9 cellular contexts compared by ENCODE assay signal in genomic region chr12:55899035-55899434, GRCh38. TPM values are rescaled to one million over a fixed set of nuclear protein-coding genes. Genes with fewer than 3 reads are reported as not detected.
DNase-seq lines count a peak whose midpoint lies in the region; ATAC-seq, FAIRE-seq and TF ChIP-seq lines count a peak whose summit lies in the region.
"Had no signal": no experiment of that assay in that cellular context is flagged by ENCODE, and none has a peak within 500 bp of the region (broad histone marks: within the 10 kb centered on the region; RNA-seq: fewer than 3 reads in every experiment).

No MANE protein-coding gene starts in this region.

- peaks cover 3% of the 10 kb centered on the region for H3K36me3 ChIP-seq in CD8-positive, alpha-beta memory T cell (ENCODE audit: insufficient read depth, low read length)
- H3K36me3 ChIP-seq in K562 (ENCODE audit: control insufficient read depth, insufficient read depth, low read length) (peaks cover 10% of the 10 kb centered on the region; the same call in 2 of the 3 replicates), skeletal muscle satellite cell (ENCODE audit: insufficient read depth, low read length) (peaks cover 18% of the 10 kb centered on the region), spleen (peaks cover 0 to 47% (median 28%) of the 10 kb centered on the region in 6 donors)

- no peaks in the 10 kb centered on the region for H3K9me3 Mint-ChIP-seq in CD8-positive, alpha-beta memory T cell
- no peaks in the 10 kb centered on the region for H3K9me3 Mint-ChIP-seq in WTC11
- H3K9me3 Mint-ChIP-seq: IgD-negative memory B cell had no signal

- H3K27ac Mint-ChIP-seq in CD8-positive, alpha-beta memory T cell: peak overlapping the region in 7 of 8 donors; percentile 4 to 76 (median 56)
- peak overlapping the region; percentile 5; the same call in 1 of the 2 replicates for H3K27ac Mint-ChIP-seq in WTC11

- H3K9ac ChIP-seq in K562 (ENCODE audit: insufficient read depth in 1 of 2, low read depth in 2 of 2, low read length in 2 of 2): no peak overlapping the region
- peak overlapping the region; percentile 1 for H3K9ac ChIP-seq in skeletal muscle satellite cell (ENCODE audit: low read depth, low read length)

- no peak for TF ChIP-seq EP300 in K562 (IDR thresholded peaks at IDR 0.05; ENCODE audit: low read length)

- POLR2A ChIA-PET in CD8-positive, alpha-beta memory T cell (lab: Charles Lee): interaction anchor here (0.7 kb wide), 1 partner anchor 48 kb away, joined by 9 read pairs; no protein-coding TSS in a partner anchor
- POLR2A ChIA-PET in WTC11 (lab: Charles Lee): no interaction called here
- POLR2A ChIA-PET in K562 (lab: Yijun Ruan, JAX): interaction anchor here (0.8 to 1.3 kb wide), 5 partner anchors 12 to 69 kb away, joined by 3 to 5 read pairs (median 4); partner anchors contain the start of gene DNAJC14

- no peaks in the 10 kb centered on the region for H3K27me3 Mint-ChIP-seq in CD8-positive, alpha-beta memory T cell
- H3K27me3 Mint-ChIP-seq in WTC11 (ENCODE audit: low read depth): no peaks in the 10 kb centered on the region
- H3K27me3 Mint-ChIP-seq: IgD-negative memory B cell had no signal

- FAIRE-seq in K562 (lab: Jason Lieb, UNC): peak; percentile 82

- H3K9me1 ChIP-seq in K562 (ENCODE audit: control insufficient read depth, insufficient read depth, low read length): no peaks in the 10 kb centered on the region

- WGBS in K562 (ENCODE audit: insufficient coverage, low coverage, missing lambda C conversion rate): 0% methylated on average over 2 of the region's 2 CpGs
- WGBS in spleen, 5 donors: 49 to 76% (median 71%) methylated on average over 2 of the region's 2 CpGs

- no peaks in the 10 kb centered on the region for H3K79me2 ChIP-seq in K562 (ENCODE audit: control insufficient read depth, insufficient read depth, low read length)

- H3K4me3 ChIP-seq in CD8-positive, alpha-beta memory T cell (ENCODE audit: low read length): peak overlapping the region; percentile 19
- H3K4me3 ChIP-seq in K562 (no peak overlapping the region), skeletal muscle satellite cell (ENCODE audit: low read length) (no peak overlapping the region), spleen (no peak overlapping the region)

- no peaks in the 10 kb centered on the region for H3K27me3 ChIP-seq in CD8-positive, alpha-beta memory T cell (ENCODE audit: insufficient read depth, low read length, poor library complexity, severe bottlenecking)
- no peaks in the 10 kb centered on the region for H3K27me3 ChIP-seq in K562 (ENCODE audit: control insufficient read depth in 2 of 2, insufficient read depth in 2 of 2, low read length in 2 of 2)
- no peaks in the 10 kb centered on the region for H3K27me3 ChIP-seq in skeletal muscle satellite cell (ENCODE audit: control insufficient read depth, insufficient read depth, low read length)
- H3K27me3 ChIP-seq in spleen (replicated peaks in 1 of 7): no peaks in the 10 kb centered on the region

- no peak for TF ChIP-seq RAD21 in K562 (CRISPR knock-in tag; conservative IDR thresholded peaks at IDR 0.05 in 1 of 2, IDR thresholded peaks at IDR 0.05 in 1 of 2)

- in situ Hi-C loops in K562 (cut with MboI): no loop called here

- H3K9me3 ChIP-seq in CD8-positive, alpha-beta memory T cell (ENCODE audit: low read length): no peaks in the 10 kb centered on the region
- H3K9me3 ChIP-seq in K562 (replicated peaks; ENCODE audit: control insufficient read depth, insufficient read depth, low read depth, low read length) (no peaks in the 10 kb centered on the region), skeletal muscle satellite cell (replicated peaks; ENCODE audit: low read length) (no peaks in the 10 kb centered on the region), spleen (no peaks in the 10 kb centered on the region)

- H3K4me2 ChIP-seq in K562 (ENCODE audit: insufficient read depth, low read length) (peak overlapping the region; percentile 17), skeletal muscle satellite cell (ENCODE audit: low read length) (no peak overlapping the region)

- no TSS peak for BruUV-seq in K562 (replicated peaks; lab: Mats Ljungman, UMichigan)

- ATAC-seq in WTC11 (no peak), K562 (peak; percentile 87), GM18511 (IDR thresholded peaks at IDR 0.05; ENCODE audit: unreplicated experiment) (no peak)

- peaks cover 7% of the 10 kb centered on the region for H3K4me1 ChIP-seq in CD8-positive, alpha-beta memory T cell (ENCODE audit: insufficient read depth, low read length)
- H3K4me1 ChIP-seq in K562 (replicated peaks in 1 of 2; ENCODE audit: control insufficient read depth in 2 of 2, insufficient read depth in 2 of 2, low read length in 2 of 2): peaks cover 2 to 5% of the 10 kb centered on the region in 2 experiments; a peak in 3 of 5 replicates
- H3K4me1 ChIP-seq in skeletal muscle satellite cell (ENCODE audit: control insufficient read depth, insufficient read depth, low read length): peaks cover 7% of the 10 kb centered on the region
- H3K4me1 ChIP-seq in spleen: peaks cover 0 to 6% (median 0%) of the 10 kb centered on the region in 6 donors

- H3K36me3 Mint-ChIP-seq in CD8-positive, alpha-beta memory T cell: peaks cover 0 to 25% (median 5%) of the 10 kb centered on the region in 3 donors
- peaks cover 21% of the 10 kb centered on the region for H3K36me3 Mint-ChIP-seq in WTC11

- intact Hi-C loops in K562 (cut with micrococcal nuclease) (no loop called here), spleen (cut with DNase I; ENCODE audit: low total_unique reads) (no loop called here)

- CTCF ChIA-PET in CD8-positive, alpha-beta memory T cell (lab: Charles Lee): interaction anchor here (1.7 kb wide), 1 partner anchor 41 kb away, joined by 5 read pairs; no protein-coding TSS in a partner anchor
- CTCF ChIA-PET in WTC11 (lab: Charles Lee): interaction anchor here (0.9 kb wide), 1 partner anchor 27 kb away, joined by 3 read pairs; no protein-coding TSS in a partner anchor
- CTCF ChIA-PET in K562 (lab: Yijun Ruan, JAX; ENCODE audit: low intra/inter-chr PET ratio): no interaction called here

- no peak overlapping the region for H3K4me3 Mint-ChIP-seq in CD8-positive, alpha-beta memory T cell
- no peak overlapping the region for H3K4me3 Mint-ChIP-seq in WTC11
- H3K4me3 Mint-ChIP-seq: IgD-negative memory B cell had no signal

- no peaks in the 10 kb centered on the region for H4K20me1 ChIP-seq in K562 (replicated peaks; ENCODE audit: control insufficient read depth, insufficient read depth, low read length)

- H3K4me1 Mint-ChIP-seq in CD8-positive, alpha-beta memory T cell: peaks cover 4 to 8% (median 6%) of the 10 kb centered on the region in 3 donors
- H3K4me1 Mint-ChIP-seq in WTC11: no peaks in the 10 kb centered on the region

- no peak overlapping the region for H3K27ac ChIP-seq in CD8-positive, alpha-beta memory T cell (ENCODE audit: low read depth, low read length)
- H3K27ac ChIP-seq in K562 (ENCODE audit: extremely low read depth, low read depth, low read length) (no peak overlapping the region), spleen (no peak overlapping the region)

- DNase-seq in CD8-positive, alpha-beta memory T cell: no peak
- DNase-seq in WTC11 (ENCODE audit: low spot score) (no peak), K562 (ENCODE audit: extremely low read depth in 1 of 4, low spot score in 3 of 4) (peak in 3 of 4 experiments; percentile 25 to 73 (median 60)), AG08396 (ENCODE audit: low spot score) (no peak), spleen (no peak), mucosa of gallbladder (ENCODE audit: low spot score) (no peak)

- TF ChIP-seq POLR2A in K562 (conservative IDR thresholded peaks at IDR 0.05): no peak
- no peak for TF ChIP-seq POLR2A in spleen (IDR thresholded peaks at IDR 0.05)

- H2AFZ ChIP-seq in K562 (ENCODE audit: low read depth, low read length): 0 out of 2 replicates have a peak overlapping the region, but pooled peaks have one; percentile 23

- TF ChIP-seq CTCF in WTC11 (IDR thresholded peaks at IDR 0.05): no peak
- no peak for TF ChIP-seq CTCF in K562 (IDR thresholded peaks at IDR 0.05 in 2 of 3, conservative IDR thresholded peaks at IDR 0.05 in 1 of 3; ENCODE audit: insufficient read depth in 2 of 3, low read depth in 1 of 3, low read length in 3 of 3)
- no peak for TF ChIP-seq CTCF in spleen (IDR thresholded peaks at IDR 0.05 in 8 of 11, conservative IDR thresholded peaks at IDR 0.05 in 3 of 11)

RNA-seq across cellular contexts. Expression of gene PYM1, which starts 28.7 kb away (rescaled TPM):
- 10 to 100 TPM; 35.8 to 38.4 TPM for total RNA-seq in CD8-positive, alpha-beta memory T cell
- 80.8 TPM for polyA plus RNA-seq in CD8-positive, alpha-beta memory T cell
- total RNA-seq in WTC11 (2021) (55.5 to 61.7 TPM (median 57.3 TPM) in 3 replicates), K562 (2014; rRNA removed) (45.0 and 52.8 TPM in 2 replicates), K562 (2014; rRNA removed; fragmentation: Illumina TruSeq; extraction: Trizol) (32.6 and 33.1 TPM in 2 replicates), K562 (2015; rRNA removed; fragmentation: Illumina TruSeq; extraction: Trizol) (30.8 and 34.1 TPM in 2 replicates), K562 (2021) (31.2 and 32.4 TPM in 2 replicates), spleen (10 to 100 TPM; 26.7 to 40.7 (median 36.6) TPM), mucosa of gallbladder (25.1 TPM)
- total RNA-seq in K562 (2011; cell fraction: chromatin; rRNA removed; ENCODE audit: low replicate concordance): 38.0 and 56.0 TPM in 2 replicates
- 18.8 and 25.0 TPM in 2 replicates for total RNA-seq in K562 (2011; cell fraction: nucleolus; rRNA removed)
- 39.9 and 61.8 TPM in 2 replicates for total RNA-seq in K562 (2011; cell fraction: nucleoplasm; rRNA removed)
- polyA plus RNA-seq in K562 (2011; rRNA removed) (39.1 and 43.2 TPM in 2 replicates), K562 (2014; fragmentation: Illumina TruSeq; extraction: Trizol) (36.0 and 37.7 TPM in 2 replicates), K562 (2014; fragmentation: Nextera tagmentation; extraction: Ambion mirVana) (10 to 100 TPM; 29.0 to 32.6 TPM), K562 (2014; rRNA removed) (46.3 and 51.3 TPM in 2 replicates), spleen (10 to 100 TPM; 48.3 to 54.0 (median 51.2) TPM)
- polyA plus RNA-seq in K562 (2011; cell fraction: cytosol; rRNA removed): 25.0 and 32.4 TPM in 2 replicates
- polyA plus RNA-seq in K562 (2011; cell fraction: nucleus; rRNA removed): 15.6 and 20.7 TPM in 2 replicates
- polyA plus RNA-seq in K562 (2012): 33.1 and 34.2 TPM in 2 replicates
- polyA minus RNA-seq in K562 (2011; rRNA and poly(A)+ RNA removed): 18.3 and 18.9 TPM in 2 replicates
- polyA minus RNA-seq in K562 (2011; cell fraction: cytosol; rRNA and poly(A)+ RNA removed): 12.5 and 12.7 TPM in 2 replicates
- 7.0 and 13.3 TPM in 2 replicates for polyA minus RNA-seq in K562 (2011; cell fraction: nucleus; rRNA and poly(A)+ RNA removed)
- 22.1 and 38.0 TPM in 2 replicates for total RNA-seq in skeletal muscle satellite cell (2012; rRNA removed)

RNA-seq across cellular contexts. Expression of gene DGKA, which starts 31.9 kb away (rescaled TPM):
- 100 to 1,000 TPM; 221 to 236 TPM for total RNA-seq in CD8-positive, alpha-beta memory T cell
- polyA plus RNA-seq in CD8-positive, alpha-beta memory T cell: 234 TPM
- total RNA-seq in WTC11 (2021) (19.8 to 25.5 TPM (median 23.6 TPM) in 3 replicates), K562 (2014; rRNA removed) (6.2 and 7.6 TPM in 2 replicates), K562 (2014; rRNA removed; fragmentation: Illumina TruSeq; extraction: Trizol) (8.2 and 8.4 TPM in 2 replicates), K562 (2015; rRNA removed; fragmentation: Illumina TruSeq; extraction: Trizol) (5.3 and 6.0 TPM in 2 replicates), K562 (2021) (11.0 and 11.1 TPM in 2 replicates), spleen (100 to 1,000 TPM; 132 to 261 (median 197) TPM), mucosa of gallbladder (50.5 TPM)
- 62.2 and 79.1 TPM in 2 replicates for total RNA-seq in K562 (2011; cell fraction: chromatin; rRNA removed; ENCODE audit: low replicate concordance)
- total RNA-seq in K562 (2011; cell fraction: nucleolus; rRNA removed): 35.8 and 47.0 TPM in 2 replicates
- 36.1 and 38.3 TPM in 2 replicates for total RNA-seq in K562 (2011; cell fraction: nucleoplasm; rRNA removed)
- polyA plus RNA-seq in K562 (2011; rRNA removed) (5.8 and 10.7 TPM in 2 replicates), K562 (2014; fragmentation: Illumina TruSeq; extraction: Trizol) (9.3 and 10.1 TPM in 2 replicates), K562 (2014; fragmentation: Nextera tagmentation; extraction: Ambion mirVana) (1 to 10 TPM; 3.4 to 4.7 TPM), K562 (2014; rRNA removed) (12.4 and 13.8 TPM in 2 replicates), spleen (100 to 1,000 TPM in 2 of 3 donors, 10 to 100 TPM in 1; 73.8 to 136 (median 105) TPM)
- 5.8 and 7.2 TPM in 2 replicates for polyA plus RNA-seq in K562 (2011; cell fraction: cytosol; rRNA removed)
- 71.2 and 80.8 TPM in 2 replicates for polyA plus RNA-seq in K562 (2011; cell fraction: nucleus; rRNA removed)
- 9.1 and 13.8 TPM in 2 replicates for polyA plus RNA-seq in K562 (2012)
- polyA minus RNA-seq in K562 (2011; rRNA and poly(A)+ RNA removed): 11.4 and 13.3 TPM in 2 replicates
- polyA minus RNA-seq in K562 (2011; cell fraction: cytosol; rRNA and poly(A)+ RNA removed): 9.3 and 12.8 TPM in 2 replicates
- polyA minus RNA-seq in K562 (2011; cell fraction: nucleus; rRNA and poly(A)+ RNA removed): 14.4 and 33.1 TPM in 2 replicates
- total RNA-seq in skeletal muscle satellite cell (2012; rRNA removed): 20.8 and 26.9 TPM in 2 replicates

RNA-seq across cellular contexts. Expression of gene MMP19, which starts 56.3 kb away (rescaled TPM):
- 1 to 10 TPM in 1 of 2 experiments, under 1 TPM in 1; 0.29 to 1.0 TPM for total RNA-seq in CD8-positive, alpha-beta memory T cell
- not detected for polyA plus RNA-seq in CD8-positive, alpha-beta memory T cell
- 0.98 to 1.6 TPM (median 1.0 TPM) in 3 replicates for total RNA-seq in WTC11 (2021)
- 4.1 and 10.5 TPM in 2 replicates for total RNA-seq in K562 (2011; cell fraction: chromatin; rRNA removed; ENCODE audit: low replicate concordance)
- total RNA-seq in K562 (2011; cell fraction: nucleolus; rRNA removed): 3.6 and 6.3 TPM in 2 replicates
- 4.3 and 6.6 TPM in 2 replicates for total RNA-seq in K562 (2011; cell fraction: nucleoplasm; rRNA removed)
- 0.29 and 0.59 TPM in 2 replicates for total RNA-seq in K562 (2014; rRNA removed)
- 0.35 and 0.87 TPM in 2 replicates for total RNA-seq in K562 (2014; rRNA removed; fragmentation: Illumina TruSeq; extraction: Trizol)
- 0.14 and 0.30 TPM in 2 replicates for total RNA-seq in K562 (2015; rRNA removed; fragmentation: Illumina TruSeq; extraction: Trizol)
- total RNA-seq in K562 (2021): 1.1 and 1.3 TPM in 2 replicates
- 1.3 and 1.6 TPM in 2 replicates for polyA plus RNA-seq in K562 (2011; rRNA removed)
- 1.3 TPM in 2 replicates for polyA plus RNA-seq in K562 (2011; cell fraction: cytosol; rRNA removed)
- 4.6 and 8.1 TPM in 2 replicates for polyA plus RNA-seq in K562 (2011; cell fraction: nucleus; rRNA removed)
- polyA plus RNA-seq in K562 (2012): 1.3 and 4.0 TPM in 2 replicates
- 0.89 and 1.00 TPM in 2 replicates for polyA plus RNA-seq in K562 (2014; fragmentation: Illumina TruSeq; extraction: Trizol)
- polyA plus RNA-seq in K562 (2014; fragmentation: Nextera tagmentation; extraction: Ambion mirVana): under 1 TPM; 0.25 to 0.56 TPM
- polyA plus RNA-seq in K562 (2014; rRNA removed): 0.47 and 0.66 TPM in 2 replicates
- polyA minus RNA-seq in K562 (2011; rRNA and poly(A)+ RNA removed): 0.33 and 0.67 TPM in 2 replicates
- polyA minus RNA-seq in K562 (2011; cell fraction: cytosol; rRNA and poly(A)+ RNA removed): 0.57 TPM in 1 of 2 replicates, not detected in the other
- polyA minus RNA-seq in K562 (2011; cell fraction: nucleus; rRNA and poly(A)+ RNA removed): 1.4 and 1.8 TPM in 2 replicates
- 6.8 and 7.9 TPM in 2 replicates for total RNA-seq in skeletal muscle satellite cell (2012; rRNA removed)
- total RNA-seq in spleen: 100 to 1,000 TPM in 1 of 7 donors, 10 to 100 TPM in 6; 28.1 to 100 (median 72.2) TPM
- polyA plus RNA-seq in spleen: 10 to 100 TPM in 2 of 3 donors, 1 to 10 TPM in 1; 7.9 to 13.7 (median 10.5) TPM
- total RNA-seq in mucosa of gallbladder: 5.2 TPM
- polyA plus RNA-seq: IgD-negative memory B cell had no signal

Comparison
In these comparisons a context has a peak if more than half of its experiments do, and no peak if none do; other contexts are left out.
1. DNase-seq: peak in K562 (3 of 4); none in CD8-positive, alpha-beta memory T cell (0 of 5), WTC11 (single experiment), AG08396 (single experiment), spleen (single experiment) and mucosa of gallbladder (single experiment).